ENCODE assay signal across 9 cellular contexts in genomic region chr1:15939181-15940109, GRCh38. TPM values are rescaled to one million over a fixed set of nuclear protein-coding genes. Genes with fewer than 3 reads are reported as not detected.
DNase-seq lines count a peak whose midpoint lies in the region; ATAC-seq and TF ChIP-seq lines count a peak whose summit lies in the region.
"Had no signal": no experiment of that assay in that cellular context is flagged by ENCODE, and none has a peak within 500 bp of the region (broad histone marks: within the 10 kb centered on the region; RNA-seq: fewer than 3 reads in every experiment).

No MANE protein-coding gene starts in this region.

- H3K4me1 Mint-ChIP-seq in mesothelial cell of epicardium: peaks cover 3% of the 10 kb centered on the region

- no peak overlapping the region for H3K4me3 Mint-ChIP-seq in mesothelial cell of epicardium

- H3K36me3 Mint-ChIP-seq in mesothelial cell of epicardium: peaks cover 38% of the 10 kb centered on the region

- CTCF ChIA-PET in A673 (lab: Charles Lee): no interaction called here

- H3K9ac ChIP-seq in colonic mucosa (ENCODE audit: low read depth in 2 of 2, low read length in 2 of 2): peak overlapping the region in 1 of 2 donors; percentile 18

- H3K27ac Mint-ChIP-seq in mesothelial cell of epicardium: peak overlapping the region; percentile 79

- ATAC-seq in GM19395 (IDR thresholded peaks at IDR 0.05; ENCODE audit: unreplicated experiment): no peak

- intact Hi-C loops in A673 (cut with micrococcal nuclease; ENCODE audit: unreplicated experiment) (no loop called here), colonic mucosa (cut with DNase I) (no loop called here)

- TF ChIP-seq CTCF in A673 (conservative IDR thresholded peaks at IDR 0.05; ENCODE audit: low read depth, low read length) (no peak), LNCaP clone FGC (IDR thresholded peaks at IDR 0.05; ENCODE audit: control insufficient read depth, extremely low read depth, insufficient read depth) (no peak), colonic mucosa (IDR thresholded peaks at IDR 0.05) (no peak), mesothelial cell of epicardium (IDR thresholded peaks at IDR 0.05; ENCODE audit: unreplicated experiment) (no peak), GM10266 (IDR thresholded peaks at IDR 0.05; ENCODE audit: control insufficient read depth, insufficient read depth, low read depth, missing control alignments) (no peak)

- no peaks in the 10 kb centered on the region for H3K4me1 ChIP-seq in A673 (ENCODE audit: insufficient read depth, low read length, poor library complexity, severe bottlenecking)
- H3K4me1 ChIP-seq in colonic mucosa: peaks cover 10% of the 10 kb centered on the region

- no peaks in the 10 kb centered on the region for H3K9me3 Mint-ChIP-seq in mesothelial cell of epicardium

- BruUV-seq in A673 (replicated peaks; lab: Mats Ljungman, UMichigan): TSS peak; percentile 68

- H3K27me3 ChIP-seq in A673 (replicated peaks; ENCODE audit: insufficient read depth, low read depth, low read length, poor library complexity): no peaks in the 10 kb centered on the region
- H3K27me3 ChIP-seq in colonic mucosa: no peaks in the 10 kb centered on the region

- H3K36me3 ChIP-seq in A673 (ENCODE audit: insufficient read depth, low read length, poor library complexity, severe bottlenecking) (peaks cover 89% of the 10 kb centered on the region), colonic mucosa (peaks cover 32% of the 10 kb centered on the region)

- no peaks in the 10 kb centered on the region for H3K27me3 Mint-ChIP-seq in mesothelial cell of epicardium (ENCODE audit: low read depth)

- H3K27ac ChIP-seq in A673 (ENCODE audit: low read depth, low read length, poor library complexity, severe bottlenecking) (no peak overlapping the region), colonic mucosa (peak overlapping the region; percentile 36)
- H3K27ac ChIP-seq: PC-9 had no signal

- POLR2A ChIA-PET in A673 (lab: Charles Lee; ENCODE audit: low non-redundant PET): no interaction called here

- DNase-seq in A673 (ENCODE audit: low spot score) (no peak), LNCaP clone FGC (ENCODE audit: low read depth) (peak; percentile 27), colonic mucosa (no peak), mesothelial cell of epicardium (ENCODE audit: low spot score in 2 of 2, unreplicated experiment in 2 of 2) (no peak), GM10266 (ENCODE audit: extremely low spot score) (no peak), GM19238 (ENCODE audit: insufficient read length, low spot score) (no peak), NCI-H1105 (lab: John Stamatoyannopoulos, UW) (no peak)
- DNase-seq: PC-9 had no signal

- H3K4me3 ChIP-seq in A673 (ENCODE audit: low read depth, low read length, poor library complexity, severe bottlenecking): no peak overlapping the region
- H3K4me3 ChIP-seq in LNCaP clone FGC (ENCODE audit: low read depth, low read length): no peak overlapping the region
- no peak overlapping the region for H3K4me3 ChIP-seq in colonic mucosa
- H3K4me3 ChIP-seq: PC-9 had no signal

- H3K9me3 ChIP-seq in A673 (ENCODE audit: low read depth, low read length, poor library complexity, severe bottlenecking): no peaks in the 10 kb centered on the region
- H3K9me3 ChIP-seq in colonic mucosa: no peaks in the 10 kb centered on the region

RNA-seq across cellular contexts. Expression of gene ZBTB17, which starts 36.5 kb away (rescaled TPM):
- total RNA-seq in A673 (2021): 50.1 and 50.3 TPM in 2 replicates
- total RNA-seq in colonic mucosa: 10 to 100 TPM; 24.9 to 36.3 TPM
- total RNA-seq in mesothelial cell of epicardium: 46.0 to 48.6 TPM (median 48.6 TPM) in 3 replicates
